ENCODE assay signal across 8 cellular contexts in genomic region chr1:238429703-238430102, GRCh38.
DNase-seq lines count a peak whose midpoint lies in the region; ATAC-seq and TF ChIP-seq lines count a peak whose summit lies in the region.
"Not testable (repeated sequence)": the region's sequence is repeated elsewhere in the genome, so short reads cannot be mapped to it uniquely, and the experiment has no call there.

No MANE protein-coding gene starts in this region.

- H3K9me3 ChIP-seq in body of pancreas; osteoblast (ENCODE audit: low read depth, low read length): not testable (repeated sequence)

- H3K27me3 ChIP-seq in body of pancreas; osteoblast (ENCODE audit: insufficient read depth, low read length): not testable (repeated sequence)

- WGBS in body of pancreas, 2 donors = 33 to 40% methylated on average over 2 of the region's 2 CpGs

- not testable (repeated sequence) for H3K4me3 ChIP-seq in body of pancreas; epithelial cell of proximal tubule (ENCODE audit: low read depth, low read length); osteoblast (ENCODE audit: insufficient read depth, low read length)

- H3K27ac ChIP-seq in body of pancreas; osteoblast (ENCODE audit: low read depth, low read length): not testable (repeated sequence)

- not testable (repeated sequence) for H3K4me1 ChIP-seq in body of pancreas; osteoblast (ENCODE audit: insufficient read depth, low read length)

- DNase-seq in Caki2 (ENCODE audit: low read depth) = peak; percentile 6
- peak; percentile 7 for DNase-seq in HT1080 (ENCODE audit: low read depth)
- peak; percentile 16 for DNase-seq in MV-4-11 (lab: John Stamatoyannopoulos, UW)
- DNase-seq in RPMI7951 (ENCODE audit: low read depth) = peak; percentile 15
- peak; percentile 20 to 36 (median 30) for DNase-seq in body of pancreas
- DNase-seq in epithelial cell of proximal tubule (ENCODE audit: low read depth); osteoblast (ENCODE audit: insufficient read length, low spot score, missing footprints): not testable (repeated sequence)
- peak; percentile 20 for DNase-seq in kidney glomerular epithelial cell (lab: John Stamatoyannopoulos, UW)

- TF ChIP-seq CTCF in body of pancreas (IDR thresholded peaks at IDR 0.05) (peak in 5 of 7 experiments; percentile 25 to 69 (median 67)), epithelial cell of proximal tubule (conservative IDR thresholded peaks at IDR 0.05; ENCODE audit: low read depth, low read length) (peak; percentile 29), osteoblast (IDR thresholded peaks at IDR 0.05; ENCODE audit: extremely low read depth, low read depth, low read length) (peak; percentile 22)

- not testable (repeated sequence) for ATAC-seq in body of pancreas

- not testable (repeated sequence) for H3K79me2 ChIP-seq in osteoblast (ENCODE audit: insufficient read depth, low read length)

- intact Hi-C loops in body of pancreas (cut with DNase I) = not testable (repeated sequence)

- not testable (repeated sequence) for H2AFZ ChIP-seq in osteoblast (ENCODE audit: low read length)

- TF ChIP-seq POLR2A in body of pancreas (IDR thresholded peaks at IDR 0.05) = not testable (repeated sequence)

- not testable (repeated sequence) for H3K4me2 ChIP-seq in osteoblast (ENCODE audit: insufficient read depth, low read length)

- H4K20me1 ChIP-seq in osteoblast (ENCODE audit: insufficient read depth, low read length) = not testable (repeated sequence)

- not testable (repeated sequence) for H3K36me3 ChIP-seq in body of pancreas (replicated peaks in 1 of 2; ENCODE audit: insufficient read depth in 1 of 2, low read depth in 2 of 2); osteoblast (ENCODE audit: insufficient read depth, low read length)

- in situ Hi-C loops in Caki2 (cut with HindIII; ENCODE audit: low pct_unique_long_range_greater_than_20kb, low sequenced_read_pairs) = not testable (repeated sequence)
